30 cellular contexts compared by ENCODE assay signal in the genomic region with DNA sequence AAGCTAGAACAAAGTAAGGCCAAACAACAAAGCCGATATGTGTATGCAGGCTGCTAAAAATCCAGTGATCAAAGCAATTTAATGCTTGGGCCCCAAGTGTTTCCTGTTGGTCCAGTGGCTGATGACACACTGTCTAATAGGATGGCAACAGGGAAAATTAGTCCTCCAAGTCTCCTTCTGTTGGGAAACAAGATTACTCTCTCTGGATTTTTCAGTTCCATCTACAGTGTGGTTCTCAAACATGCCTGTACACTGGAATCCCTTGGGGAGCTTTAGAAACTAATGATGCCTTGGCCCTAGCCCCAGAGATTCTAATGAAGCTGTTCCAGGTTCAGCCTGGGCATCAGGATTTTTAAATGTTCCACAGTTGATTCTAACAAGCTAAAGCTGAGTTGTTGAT.
DNase-seq lines count a peak whose midpoint lies in the region; ATAC-seq and TF ChIP-seq lines count a peak whose summit lies in the region.
"Had no signal": no experiment of that assay in that cellular context is flagged by ENCODE, and none has a peak within 500 bp of the region (broad histone marks: within the 10 kb centered on the region; RNA-seq: fewer than 3 reads in every experiment).

No MANE protein-coding gene starts in this region.

- H3F3A ChIP-seq in GM23248 (ENCODE audit: insufficient read depth): peaks cover 18% of the 10 kb centered on the region

- no peaks in the 10 kb centered on the region for H3K36me3 ChIP-seq in GM23248 (ENCODE audit: low read depth)
- H3K36me3 ChIP-seq: BE2C, SJSA1, thoracic aorta, uterus had no signal

- intact Hi-C loops in sciatic nerve (cut with DNase I): no loop called here
- intact Hi-C loops in left colon (cut with DNase I, micrococcal nuclease): no loop called here

- H3K4me3 ChIP-seq in AG10803 (ENCODE audit: low read length) (no peak overlapping the region), GM23248 (no peak overlapping the region)
- H3K4me3 ChIP-seq: SJSA1, thoracic aorta, uterus had no signal

- H3K79me2 ChIP-seq in GM23248 (ENCODE audit: insufficient read depth): no peaks in the 10 kb centered on the region

- H3K9me2 ChIP-seq in GM23248 (ENCODE audit: insufficient read depth): no peaks in the 10 kb centered on the region

- ATAC-seq in sciatic nerve (peak; percentile 45), left colon (no peak)
- ATAC-seq: naive thymus-derived CD4-positive, alpha-beta T cell; stimulated activated naive CD8-positive, alpha-beta T cell treated with anti-CD3 and anti-CD28 coated beads, Interleukin-15, Interleukin-2, amounts not matched to agents 100 U/mL and 50 U/mL, for 24 hours had no signal

- H3K4me1 Mint-ChIP-seq in mesothelial cell of epicardium: peaks cover 49% of the 10 kb centered on the region
- H3K4me1 Mint-ChIP-seq: activated B cell treated with CpG ODN at 0.5 μM for 24 hours; CD8-positive, alpha-beta memory T cell had no signal

- WGBS in GM23248 (ENCODE audit: low coverage in 1 of 2, low lambda C conversion rate in 2 of 2, missing lambda C conversion rate in 2 of 2), 2 experiments: 39% methylated on average over 1 of the region's 1 CpG

- no peak for TF ChIP-seq CTCF in AG10803 (conservative IDR thresholded peaks at IDR 0.05; ENCODE audit: low read length)
- TF ChIP-seq CTCF in mesothelial cell of epicardium (IDR thresholded peaks at IDR 0.05; ENCODE audit: unreplicated experiment): no peak

- H3K4me3 Mint-ChIP-seq in mesothelial cell of epicardium: no peak overlapping the region
- H3K4me3 Mint-ChIP-seq: activated B cell treated with CpG ODN at 0.5 μM for 24 hours; activated naive CD8-positive, alpha-beta T cell; CD8-positive, alpha-beta memory T cell; naive thymus-derived CD4-positive, alpha-beta T cell had no signal

- no peak overlapping the region for H3K9ac ChIP-seq in GM23248

- H3K4me2 ChIP-seq in GM23248 (ENCODE audit: unreplicated experiment): no peak overlapping the region

- no peaks in the 10 kb centered on the region for H3K27me3 ChIP-seq in GM23248 (replicated peaks; ENCODE audit: insufficient read depth)
- H3K27me3 ChIP-seq: BE2C, SJSA1, uterus had no signal

- H3K27ac Mint-ChIP-seq in mesothelial cell of epicardium: no peak overlapping the region
- H3K27ac Mint-ChIP-seq: activated B cell treated with CpG ODN at 0.5 μM for 24 hours; activated naive CD8-positive, alpha-beta T cell; CD8-positive, alpha-beta memory T cell had no signal

- no peaks in the 10 kb centered on the region for H4K20me1 ChIP-seq in GM23248 (ENCODE audit: insufficient read depth)

- H3K9me3 Mint-ChIP-seq in mesothelial cell of epicardium: no peaks in the 10 kb centered on the region
- H3K9me3 Mint-ChIP-seq: activated B cell treated with CpG ODN at 0.5 μM for 24 hours; CD8-positive, alpha-beta memory T cell; naive thymus-derived CD4-positive, alpha-beta T cell had no signal

- no peaks in the 10 kb centered on the region for H3K27me3 Mint-ChIP-seq in mesothelial cell of epicardium (ENCODE audit: low read depth)
- H3K27me3 Mint-ChIP-seq: activated B cell treated with CpG ODN at 0.5 μM for 24 hours; activated naive CD8-positive, alpha-beta T cell had no signal

- in situ Hi-C loops in GM23248 (cut with MboI): no loop called here

- H3K4me1 ChIP-seq in GM23248 (ENCODE audit: insufficient read depth): peaks cover 30% of the 10 kb centered on the region
- H3K4me1 ChIP-seq: BE2C, uterus had no signal

- H3K9me3 ChIP-seq in GM23248 (ENCODE audit: low read depth): no peaks in the 10 kb centered on the region
- H3K9me3 ChIP-seq: BE2C, SJSA1, thoracic aorta, uterus had no signal

- DNase-seq in AG10803 (ENCODE audit: low read depth) (peak; percentile 78), GM23248 (peak; percentile 59), epithelial cell of prostate (ENCODE audit: low read depth, low spot score) (no peak), sciatic nerve (ENCODE audit: low spot score) (no peak), retina (no peak), mesothelial cell of epicardium (ENCODE audit: low spot score in 2 of 2, unreplicated experiment in 2 of 2) (no peak), left colon (no peak)
- DNase-seq in activated CD4-positive, alpha-beta T cell treated with anti-CD3 and anti-CD28 coated beads for 4 hours: no peak
- DNase-seq: activated B cell treated with CpG ODN at 0.5 μM for 24 hours; activated CD4-positive, alpha-beta T cell treated with anti-CD3 and anti-CD28 coated beads, Interleukin-2, amount 50 U/mL, for 1 hour; activated effector memory CD4-positive, alpha-beta T cell treated with anti-CD3 and anti-CD28 coated beads, Interleukin-2, amount 50 U/mL, for 16 hours; activated T-cell treated with anti-CD3 and anti-CD28 coated beads, Interleukin-2, amount 50 U/mL, for 1 hour; BE2C; CD8-positive, alpha-beta memory T cell; DMS153; head of caudate nucleus; IMR-90; MV-4-11; naive thymus-derived CD4-positive, alpha-beta T cell; NCI-H1436 treated with DMSO at 0.1 percent for 48 hours; NCI-H2081 treated with DMSO at 0.1 percent for 48 hours; NCI-H345; NCI-H748 treated with DMSO at 0.1 percent for 48 hours; nucleus accumbens; RPMI8226; stimulated activated naive CD8-positive, alpha-beta T cell treated with anti-CD3 and anti-CD28 coated beads, Interleukin-15, Interleukin-2, amounts not matched to agents 100 U/mL and 50 U/mL, for 24 hours; uterus had no signal

- H3K36me3 Mint-ChIP-seq in mesothelial cell of epicardium: no peaks in the 10 kb centered on the region
- H3K36me3 Mint-ChIP-seq: activated naive CD8-positive, alpha-beta T cell; CD8-positive, alpha-beta memory T cell; naive thymus-derived CD4-positive, alpha-beta T cell had no signal

- H3K27ac ChIP-seq in GM23248 (no peak overlapping the region), epithelial cell of prostate (peak overlapping the region; percentile 14)
- H3K27ac ChIP-seq: SJSA1, thoracic aorta, uterus had no signal

- 0 out of 2 replicates have a peak overlapping the region, but pooled peaks have one; percentile 38 for H2AFZ ChIP-seq in GM23248

Comparison
In these comparisons a context has a peak if more than half of its experiments do, and no peak if none do; other contexts are left out.
1. DNase-seq: peak in AG10803 (single experiment) and GM23248 (single experiment); none in epithelial cell of prostate (single experiment), sciatic nerve (single experiment), activated CD4-positive, alpha-beta T cell treated with anti-CD3 and anti-CD28 coated beads for 4 hours (0 of 2), retina (single experiment), mesothelial cell of epicardium (0 of 2) and left colon (0 of 2).